1 cellular context compared by ENCODE assay signal in genomic region chr10:121927841-121928527, GRCh38.
TF ChIP-seq lines count a peak whose summit lies in the region.

ATE1 (minus strand) TSS chr10:121928031; CDS start chr10:121927949, 82 bp downstream.

TF ChIP-seq in HepG2, 621 proteins besides CTCF, POLR2A, EP300 and RAD21 (continued from another document and continues in another):
- TF ChIP-seq PAXIP1 (CRISPR knock-in tag; conservative IDR thresholded peaks at IDR 0.05) (no peak; the same call in 1 of the 2 replicates), PREB (CRISPR knock-in tag; IDR thresholded peaks at IDR 0.05) (peak; percentile 71; the same call in 1 of the 2 replicates), ZNF83 (CRISPR knock-in tag; IDR thresholded peaks at IDR 0.05; ENCODE audit: borderline replicate concordance) (no peak), ISL2 (CRISPR knock-in tag; IDR thresholded peaks at IDR 0.05) (no peak; the same call in 1 of the 2 replicates), XBP1 (CRISPR knock-in tag; IDR thresholded peaks at IDR 0.05) (0 out of 2 replicates have a peak, but pooled peaks have one; percentile 17), IRF2 (CRISPR knock-in tag; IDR thresholded peaks at IDR 0.05) (peak; percentile 42; the same call in 1 of the 2 replicates), TAF1 (CRISPR knock-in tag; IDR thresholded peaks at IDR 0.05) (peak; percentile 90), SOX5 (CRISPR knock-in tag; IDR thresholded peaks at IDR 0.05; ENCODE audit: borderline replicate concordance) (no peak; the same call in 1 of the 2 replicates), ZNF142 (CRISPR knock-in tag; IDR thresholded peaks at IDR 0.05) (peak; percentile 84), ZNF646 (CRISPR knock-in tag; IDR thresholded peaks at IDR 0.05) (peak; percentile 18; the same call in 1 of the 2 replicates), ZNF749 (CRISPR knock-in tag; IDR thresholded peaks at IDR 0.05; ENCODE audit: borderline replicate concordance) (peak; percentile 40), NFIC (IDR thresholded peaks at IDR 0.05; ENCODE audit: low read length) (no peak), HIC2 (CRISPR knock-in tag; IDR thresholded peaks at IDR 0.05; ENCODE audit: low read depth) (no peak), KMT2A (CRISPR knock-in tag; IDR thresholded peaks at IDR 0.05) (peak; percentile 12; the same call in 1 of the 2 replicates), ZNF101 (CRISPR knock-in tag; IDR thresholded peaks at IDR 0.05; ENCODE audit: borderline replicate concordance, low read depth) (no peak), THRA (CRISPR knock-in tag; IDR thresholded peaks at IDR 0.05; ENCODE audit: borderline replicate concordance) (peak; percentile 71; the same call in 1 of the 2 replicates), THAP11 (CRISPR knock-in tag; IDR thresholded peaks at IDR 0.05) (peak; percentile 84), IKZF5 (CRISPR knock-in tag; IDR thresholded peaks at IDR 0.05) (peak; percentile 69; the same call in 1 of the 2 replicates), ZNF704 (CRISPR knock-in tag; IDR thresholded peaks at IDR 0.05; ENCODE audit: borderline replicate concordance) (peak; percentile 85; the same call in 1 of the 2 replicates), AGO2 (optimal IDR thresholded peaks at IDR 0.05; ENCODE audit: low read depth, low read length) (peak; percentile 92), ATF5 (CRISPR knock-in tag; IDR thresholded peaks at IDR 0.05; ENCODE audit: low read depth) (no peak), RARG (CRISPR knock-in tag; IDR thresholded peaks at IDR 0.05; ENCODE audit: low read depth) (peak; percentile 15; the same call in 1 of the 2 replicates), ZFP90 (CRISPR knock-in tag; IDR thresholded peaks at IDR 0.05; ENCODE audit: borderline replicate concordance) (peak; percentile 75; the same call in 1 of the 2 replicates), ZNF326 (CRISPR knock-in tag; IDR thresholded peaks at IDR 0.05; ENCODE audit: borderline replicate concordance) (no peak), ZNF234 (CRISPR knock-in tag; conservative IDR thresholded peaks at IDR 0.05) (peak; percentile 81; the same call in 1 of the 2 replicates), GTF3A (CRISPR knock-in tag; conservative IDR thresholded peaks at IDR 0.05) (no peak), TBP (CRISPR knock-in tag; IDR thresholded peaks at IDR 0.05) (no peak), ZNF501 (CRISPR knock-in tag; IDR thresholded peaks at IDR 0.05) (0 out of 2 replicates have a peak, but pooled peaks have one; percentile 15)
